Comparison of ENCODE assay signal across 28 cellular contexts in genomic region chr5:59833448-59833847, GRCh38.
"Had no signal": no experiment of that assay in that cellular context is flagged by ENCODE, and none has a peak within 500 bp of the region (broad histone marks: within the 10 kb centered on the region; RNA-seq: fewer than 3 reads in every experiment).

No MANE protein-coding gene starts in this region.

- H3K27ac ChIP-seq: ascending aorta, cardiac muscle cell, Peyer's patch, WERI-Rb-1 had no signal

- H3K4me3 Mint-ChIP-seq: activated CD8-positive, alpha-beta T cell treated with anti-CD3 and anti-CD28 coated beads for 36 hours; activated naive CD4-positive, alpha-beta T cell treated with anti-CD3 and anti-CD28 coated beads, Interleukin-2, amount 50 U/mL, for 24 hours; activated naive CD8-positive, alpha-beta T cell treated with anti-CD3 and anti-CD28 coated beads, Interleukin-2, amount 10 ng/mL, durations not matched to agents 7 days and 5 days; activated T-cell treated with anti-CD3 and anti-CD28 coated beads, Interleukin-2, amount 50 U/mL, for 72 hours; T-cell; T-helper 17 cell had no signal

- DNase-seq: activated CD4-positive, alpha-beta T cell treated with anti-CD3 and anti-CD28 coated beads for 1 hour; activated CD4-positive, alpha-beta T cell treated with anti-CD3 and anti-CD28 coated beads for 48 hours; activated CD4-positive, alpha-beta T cell treated with anti-CD3 and anti-CD28 coated beads, Interleukin-2, amount 50 U/mL, for 4 hours; activated CD4-positive, CD25-positive, alpha-beta regulatory T cell; activated CD8-positive, alpha-beta T cell treated with anti-CD3 and anti-CD28 coated beads for 36 hours; activated gamma-delta T cell; activated naive CD4-positive, alpha-beta T cell treated with Interleukin-2 at 50 U/mL for 16 hours; activated naive CD8-positive, alpha-beta T cell treated with anti-CD3 and anti-CD28 coated beads, Interleukin-2, amount 10 ng/mL, durations not matched to agents 7 days and 5 days; activated T-cell treated with anti-CD3 and anti-CD28 coated beads, Interleukin-2, amount 50 U/mL, for 1 hour; activated T-cell treated with anti-CD3 and anti-CD28 coated beads, Interleukin-2, amount 50 U/mL, for 72 hours; amygdala; KG1; NCI-H1105; NCI-H1417 treated with DMSO at 0.1 percent for 48 hours; NCI-H187 treated with DMSO at 0.1 percent for 48 hours; NCI-H2081; NCI-H226; PC-3; Peyer's patch; RPMI8226; SHP77 treated with DMSO at 0.1 percent for 48 hours; T-cell; T-helper 17 cell had no signal

- H3K36me3 Mint-ChIP-seq: activated naive CD4-positive, alpha-beta T cell treated with anti-CD3 and anti-CD28 coated beads, Interleukin-2, amount 50 U/mL, for 24 hours; activated naive CD8-positive, alpha-beta T cell treated with anti-CD3 and anti-CD28 coated beads, Interleukin-2, amount 10 ng/mL, durations not matched to agents 7 days and 5 days; T-cell had no signal

- H3K9me3 ChIP-seq: ascending aorta, Peyer's patch had no signal

- H3K4me1 Mint-ChIP-seq: activated naive CD4-positive, alpha-beta T cell treated with anti-CD3 and anti-CD28 coated beads, Interleukin-2, amount 50 U/mL, for 24 hours; activated naive CD8-positive, alpha-beta T cell treated with anti-CD3 and anti-CD28 coated beads, Interleukin-2, amount 10 ng/mL, durations not matched to agents 7 days and 5 days; T-cell had no signal

- H3K27me3 ChIP-seq: ascending aorta, cardiac muscle cell, Peyer's patch had no signal

- H3K36me3 ChIP-seq: ascending aorta, cardiac muscle cell, Peyer's patch, WERI-Rb-1 had no signal

- H3K4me1 ChIP-seq: ascending aorta, Peyer's patch had no signal

- H3K9me3 Mint-ChIP-seq: activated CD8-positive, alpha-beta T cell treated with anti-CD3 and anti-CD28 coated beads for 36 hours; activated naive CD4-positive, alpha-beta T cell treated with anti-CD3 and anti-CD28 coated beads, Interleukin-2, amount 50 U/mL, for 24 hours; activated naive CD8-positive, alpha-beta T cell treated with anti-CD3 and anti-CD28 coated beads, Interleukin-2, amount 10 ng/mL, durations not matched to agents 7 days and 5 days; activated T-cell treated with anti-CD3 and anti-CD28 coated beads, Interleukin-2, amount 50 U/mL, for 72 hours; activated T-helper 2 cell treated with anti-CD3 and anti-CD28 coated beads, Interferon-gamma antibody, Interleukin-2, Interleukin-4, amounts not matched to agents 10 μg/mL and 5 μg/mL and 100 μg/mL, durations not matched to agents 14 hours and 24 hours and 36 hours had no signal

- H3K4me3 ChIP-seq: ascending aorta, cardiac muscle cell, Peyer's patch had no signal

- H3K27ac Mint-ChIP-seq: activated CD8-positive, alpha-beta T cell treated with anti-CD3 and anti-CD28 coated beads for 36 hours; activated naive CD4-positive, alpha-beta T cell treated with anti-CD3 and anti-CD28 coated beads, Interleukin-2, amount 50 U/mL, for 24 hours; activated naive CD8-positive, alpha-beta T cell treated with anti-CD3 and anti-CD28 coated beads, Interleukin-2, amount 10 ng/mL, durations not matched to agents 7 days and 5 days; activated T-cell treated with anti-CD3 and anti-CD28 coated beads, Interleukin-2, amount 50 U/mL, for 72 hours; activated T-helper 2 cell treated with anti-CD3 and anti-CD28 coated beads, Interferon-gamma antibody, Interleukin-2, Interleukin-4, amounts not matched to agents 10 μg/mL and 5 μg/mL and 100 μg/mL, durations not matched to agents 14 hours and 24 hours and 36 hours; T-cell; T-helper 17 cell had no signal

- H3K27me3 Mint-ChIP-seq: activated naive CD4-positive, alpha-beta T cell treated with anti-CD3 and anti-CD28 coated beads, Interleukin-2, amount 50 U/mL, for 24 hours had no signal
